ENCODE assay signal across 12 cellular contexts in the genomic region with DNA sequence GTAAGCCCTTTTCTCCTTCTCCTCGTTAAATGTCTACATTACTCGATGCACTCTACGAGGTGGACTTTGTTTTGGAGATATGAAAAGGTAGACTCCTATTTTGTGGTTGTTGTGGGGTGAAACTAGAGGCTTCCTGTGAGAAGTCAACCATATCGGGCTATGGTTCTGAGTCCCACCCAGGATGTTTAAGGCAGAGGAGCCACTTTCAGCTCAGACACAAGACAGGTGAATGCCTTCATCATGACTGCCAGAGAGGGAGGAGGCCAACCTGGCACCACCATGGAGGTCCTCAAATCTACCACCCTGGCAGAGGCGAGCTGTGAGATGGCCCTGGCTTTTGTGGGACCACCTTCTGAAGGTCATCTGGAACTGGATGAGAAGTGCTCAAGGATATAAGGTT.
DNase-seq lines count a peak whose midpoint lies in the region; ATAC-seq and TF ChIP-seq lines count a peak whose summit lies in the region.
"Had no signal": no experiment of that assay in that cellular context is flagged by ENCODE, and none has a peak within 500 bp of the region (broad histone marks: within the 10 kb centered on the region; RNA-seq: fewer than 3 reads in every experiment).

No MANE protein-coding gene starts in this region.

- peak in 5 of 6 experiments; percentile 19 to 83 (median 76) for DNase-seq in stimulated activated naive CD4-positive, alpha-beta T cell (lab: John Stamatoyannopoulos, UW)
- DNase-seq in stimulated activated naive CD4-positive, alpha-beta T cell treated with Interleukin-2 at 50 U/mL for 16 hours (lab: John Stamatoyannopoulos, UW), result no peak
- peak; percentile 72 for DNase-seq in activated naive CD4-positive, alpha-beta T cell treated with anti-CD3 and anti-CD28 coated beads, Interleukin-2, amount 10 ng/mL, durations not matched to agents 7 days and 5 days
- DNase-seq in omental fat pad (ENCODE audit: low spot score) (no peak), HFFc6 (no peak), AML-193 (lab: John Stamatoyannopoulos, UW) (no peak), NCI-H2081 (lab: John Stamatoyannopoulos, UW) (no peak)
- DNase-seq: adrenal gland; endodermal cell; MG63; NK-92 treated with Interleukin-12 subunit alpha and Interleukin-12 subunit beta, amount 100 ng/mL, for 24 hours had no signal

- CTCF ChIA-PET in activated naive CD4-positive, alpha-beta T cell treated with anti-CD3 and anti-CD28 coated beads, Interleukin-2, amount 10 ng/mL, durations not matched to agents 7 days and 5 days (lab: Charles Lee), result interaction anchor here (0.6 kb wide), 1 partner anchor 25 kb away, joined by 3 read pairs; no protein-coding TSS in a partner anchor

- H3K4me1 Mint-ChIP-seq in activated naive CD4-positive, alpha-beta T cell treated with anti-CD3 and anti-CD28 coated beads, Interleukin-2, amount 10 ng/mL, durations not matched to agents 7 days and 5 days, result peaks cover 92% of the 10 kb centered on the region
- H3K4me1 Mint-ChIP-seq in HFFc6 (ENCODE audit: low read depth), result no peaks in the 10 kb centered on the region

- peak overlapping the region; percentile 84 for H3K4me3 Mint-ChIP-seq in activated naive CD4-positive, alpha-beta T cell treated with anti-CD3 and anti-CD28 coated beads, Interleukin-2, amount 10 ng/mL, durations not matched to agents 7 days and 5 days
- no peak overlapping the region for H3K4me3 Mint-ChIP-seq in HFFc6
- H3K4me3 Mint-ChIP-seq: endodermal cell had no signal

- H3K9me3 Mint-ChIP-seq in activated naive CD4-positive, alpha-beta T cell treated with anti-CD3 and anti-CD28 coated beads, Interleukin-2, amount 10 ng/mL, durations not matched to agents 7 days and 5 days, result peaks cover 22% of the 10 kb centered on the region
- no peaks in the 10 kb centered on the region for H3K9me3 Mint-ChIP-seq in HFFc6
- H3K9me3 Mint-ChIP-seq: endodermal cell had no signal

- peaks cover 50% of the 10 kb centered on the region for H3K36me3 Mint-ChIP-seq in activated naive CD4-positive, alpha-beta T cell treated with anti-CD3 and anti-CD28 coated beads, Interleukin-2, amount 10 ng/mL, durations not matched to agents 7 days and 5 days
- H3K36me3 Mint-ChIP-seq in HFFc6 (ENCODE audit: low read depth), result no peaks in the 10 kb centered on the region

- H3K27me3 Mint-ChIP-seq in activated naive CD4-positive, alpha-beta T cell treated with anti-CD3 and anti-CD28 coated beads, Interleukin-2, amount 10 ng/mL, durations not matched to agents 7 days and 5 days, result peaks cover 13% of the 10 kb centered on the region
- H3K27me3 Mint-ChIP-seq in HFFc6 (ENCODE audit: insufficient read depth), result peaks cover 21% of the 10 kb centered on the region; the same call in 1 of the 2 replicates

- peak; percentile 53 for ATAC-seq in HG03571 (IDR thresholded peaks at IDR 0.05; ENCODE audit: unreplicated experiment)
- no peak for ATAC-seq in omental fat pad (ENCODE audit: low FRiP score)

- TF ChIP-seq CTCF in omental fat pad (IDR thresholded peaks at IDR 0.05) (no peak), HFFc6 (IDR thresholded peaks at IDR 0.05) (no peak)

- H3K27ac Mint-ChIP-seq in activated naive CD4-positive, alpha-beta T cell treated with anti-CD3 and anti-CD28 coated beads, Interleukin-2, amount 10 ng/mL, durations not matched to agents 7 days and 5 days, result peak overlapping the region; percentile 89
- H3K27ac Mint-ChIP-seq in HFFc6, result no peak overlapping the region
- H3K27ac Mint-ChIP-seq: endodermal cell had no signal

Comparison
In these comparisons a context has a peak if more than half of its experiments do, and no peak if none do; other contexts are left out.
1. DNase-seq: peak in stimulated activated naive CD4-positive, alpha-beta T cell (5 of 6) and activated naive CD4-positive, alpha-beta T cell treated with anti-CD3 and anti-CD28 coated beads, Interleukin-2, amount 10 ng/mL, durations not matched to agents 7 days and 5 days (single experiment); none in stimulated activated naive CD4-positive, alpha-beta T cell treated with Interleukin-2 at 50 U/mL for 16 hours (single experiment), omental fat pad (single experiment), HFFc6 (single experiment), AML-193 (0 of 2) and NCI-H2081 (0 of 2).